ENCODE assay signal across 2 cellular contexts in the genomic region with DNA sequence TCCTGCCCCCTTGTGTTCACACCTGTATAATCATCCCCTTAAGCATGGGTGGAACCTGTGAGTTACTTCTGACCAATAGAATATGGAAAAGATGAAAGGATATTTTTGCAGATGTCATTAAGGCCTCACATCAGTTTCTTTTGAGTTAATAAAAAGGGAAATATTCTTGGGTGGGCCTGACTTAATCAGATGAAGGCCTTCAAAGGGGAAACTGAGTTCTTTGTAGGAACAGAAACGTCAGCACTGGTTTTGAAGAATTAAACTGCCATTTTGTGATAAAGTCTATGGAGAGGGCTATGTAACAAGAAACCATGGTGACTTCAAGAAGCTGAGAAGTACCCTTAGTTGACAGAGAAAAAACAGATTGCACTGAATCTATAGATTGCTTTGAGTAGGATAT.
TF ChIP-seq lines count a peak whose summit lies in the region.

No MANE protein-coding gene starts in this region.

TF ChIP-seq in HepG2, 621 proteins besides CTCF, POLR2A, EP300 and RAD21:
- TF ChIP-seq PPARG (CRISPR knock-in tag; conservative IDR thresholded peaks at IDR 0.05) (no peak), ZNF10 (CRISPR knock-in tag; IDR thresholded peaks at IDR 0.05; ENCODE audit: borderline replicate concordance, low read depth) (no peak)

TF ChIP-seq in H1, 55 proteins besides CTCF, POLR2A, EP300 and RAD21:
- TF ChIP-seq BRCA1 (IDR thresholded peaks at IDR 0.05; ENCODE audit: low read depth, low read length) (no peak), NANOG (IDR thresholded peaks at IDR 0.05; ENCODE audit: insufficient read depth, low read depth, low read length, poor library complexity, severe bottlenecking) (no peak), JUN (IDR thresholded peaks at IDR 0.05; ENCODE audit: low read depth, low read length) (no peak), CEBPB (IDR thresholded peaks at IDR 0.05; ENCODE audit: low read depth, low read length) (no peak), KDM1A (IDR thresholded peaks at IDR 0.05; ENCODE audit: borderline replicate concordance, low read length) (no peak), GABPA (IDR thresholded peaks at IDR 0.05; ENCODE audit: borderline replicate concordance, insufficient read depth, low read length) (no peak), RBBP5 (IDR thresholded peaks at IDR 0.05; ENCODE audit: borderline replicate concordance, low read depth, low read length) (no peak), TBP (IDR thresholded peaks at IDR 0.05; ENCODE audit: low read depth, low read length) (no peak), CTBP2 (IDR thresholded peaks at IDR 0.05; ENCODE audit: borderline replicate concordance, insufficient read depth, insufficient read length, low read length) (no peak), NRF1 (IDR thresholded peaks at IDR 0.05; ENCODE audit: low read depth, low read length) (no peak)
- TF ChIP-seq, protein P1, sequence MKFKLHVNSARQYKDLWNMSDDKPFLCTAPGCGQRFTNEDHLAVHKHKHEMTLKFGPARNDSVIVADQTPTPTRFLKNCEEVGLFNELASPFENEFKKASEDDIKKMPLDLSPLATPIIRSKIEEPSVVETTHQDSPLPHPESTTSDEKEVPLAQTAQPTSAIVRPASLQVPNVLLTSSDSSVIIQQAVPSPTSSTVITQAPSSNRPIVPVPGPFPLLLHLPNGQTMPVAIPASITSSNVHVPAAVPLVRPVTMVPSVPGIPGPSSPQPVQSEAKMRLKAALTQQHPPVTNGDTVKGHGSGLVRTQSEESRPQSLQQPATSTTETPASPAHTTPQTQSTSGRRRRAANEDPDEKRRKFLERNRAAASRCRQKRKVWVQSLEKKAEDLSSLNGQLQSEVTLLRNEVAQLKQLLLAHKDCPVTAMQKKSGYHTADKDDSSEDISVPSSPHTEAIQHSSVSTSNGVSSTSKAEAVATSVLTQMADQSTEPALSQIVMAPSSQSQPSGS (IDR thresholded peaks at IDR 0.05; ENCODE audit: low read length), result no peak
- TF ChIP-seq, protein P2, sequence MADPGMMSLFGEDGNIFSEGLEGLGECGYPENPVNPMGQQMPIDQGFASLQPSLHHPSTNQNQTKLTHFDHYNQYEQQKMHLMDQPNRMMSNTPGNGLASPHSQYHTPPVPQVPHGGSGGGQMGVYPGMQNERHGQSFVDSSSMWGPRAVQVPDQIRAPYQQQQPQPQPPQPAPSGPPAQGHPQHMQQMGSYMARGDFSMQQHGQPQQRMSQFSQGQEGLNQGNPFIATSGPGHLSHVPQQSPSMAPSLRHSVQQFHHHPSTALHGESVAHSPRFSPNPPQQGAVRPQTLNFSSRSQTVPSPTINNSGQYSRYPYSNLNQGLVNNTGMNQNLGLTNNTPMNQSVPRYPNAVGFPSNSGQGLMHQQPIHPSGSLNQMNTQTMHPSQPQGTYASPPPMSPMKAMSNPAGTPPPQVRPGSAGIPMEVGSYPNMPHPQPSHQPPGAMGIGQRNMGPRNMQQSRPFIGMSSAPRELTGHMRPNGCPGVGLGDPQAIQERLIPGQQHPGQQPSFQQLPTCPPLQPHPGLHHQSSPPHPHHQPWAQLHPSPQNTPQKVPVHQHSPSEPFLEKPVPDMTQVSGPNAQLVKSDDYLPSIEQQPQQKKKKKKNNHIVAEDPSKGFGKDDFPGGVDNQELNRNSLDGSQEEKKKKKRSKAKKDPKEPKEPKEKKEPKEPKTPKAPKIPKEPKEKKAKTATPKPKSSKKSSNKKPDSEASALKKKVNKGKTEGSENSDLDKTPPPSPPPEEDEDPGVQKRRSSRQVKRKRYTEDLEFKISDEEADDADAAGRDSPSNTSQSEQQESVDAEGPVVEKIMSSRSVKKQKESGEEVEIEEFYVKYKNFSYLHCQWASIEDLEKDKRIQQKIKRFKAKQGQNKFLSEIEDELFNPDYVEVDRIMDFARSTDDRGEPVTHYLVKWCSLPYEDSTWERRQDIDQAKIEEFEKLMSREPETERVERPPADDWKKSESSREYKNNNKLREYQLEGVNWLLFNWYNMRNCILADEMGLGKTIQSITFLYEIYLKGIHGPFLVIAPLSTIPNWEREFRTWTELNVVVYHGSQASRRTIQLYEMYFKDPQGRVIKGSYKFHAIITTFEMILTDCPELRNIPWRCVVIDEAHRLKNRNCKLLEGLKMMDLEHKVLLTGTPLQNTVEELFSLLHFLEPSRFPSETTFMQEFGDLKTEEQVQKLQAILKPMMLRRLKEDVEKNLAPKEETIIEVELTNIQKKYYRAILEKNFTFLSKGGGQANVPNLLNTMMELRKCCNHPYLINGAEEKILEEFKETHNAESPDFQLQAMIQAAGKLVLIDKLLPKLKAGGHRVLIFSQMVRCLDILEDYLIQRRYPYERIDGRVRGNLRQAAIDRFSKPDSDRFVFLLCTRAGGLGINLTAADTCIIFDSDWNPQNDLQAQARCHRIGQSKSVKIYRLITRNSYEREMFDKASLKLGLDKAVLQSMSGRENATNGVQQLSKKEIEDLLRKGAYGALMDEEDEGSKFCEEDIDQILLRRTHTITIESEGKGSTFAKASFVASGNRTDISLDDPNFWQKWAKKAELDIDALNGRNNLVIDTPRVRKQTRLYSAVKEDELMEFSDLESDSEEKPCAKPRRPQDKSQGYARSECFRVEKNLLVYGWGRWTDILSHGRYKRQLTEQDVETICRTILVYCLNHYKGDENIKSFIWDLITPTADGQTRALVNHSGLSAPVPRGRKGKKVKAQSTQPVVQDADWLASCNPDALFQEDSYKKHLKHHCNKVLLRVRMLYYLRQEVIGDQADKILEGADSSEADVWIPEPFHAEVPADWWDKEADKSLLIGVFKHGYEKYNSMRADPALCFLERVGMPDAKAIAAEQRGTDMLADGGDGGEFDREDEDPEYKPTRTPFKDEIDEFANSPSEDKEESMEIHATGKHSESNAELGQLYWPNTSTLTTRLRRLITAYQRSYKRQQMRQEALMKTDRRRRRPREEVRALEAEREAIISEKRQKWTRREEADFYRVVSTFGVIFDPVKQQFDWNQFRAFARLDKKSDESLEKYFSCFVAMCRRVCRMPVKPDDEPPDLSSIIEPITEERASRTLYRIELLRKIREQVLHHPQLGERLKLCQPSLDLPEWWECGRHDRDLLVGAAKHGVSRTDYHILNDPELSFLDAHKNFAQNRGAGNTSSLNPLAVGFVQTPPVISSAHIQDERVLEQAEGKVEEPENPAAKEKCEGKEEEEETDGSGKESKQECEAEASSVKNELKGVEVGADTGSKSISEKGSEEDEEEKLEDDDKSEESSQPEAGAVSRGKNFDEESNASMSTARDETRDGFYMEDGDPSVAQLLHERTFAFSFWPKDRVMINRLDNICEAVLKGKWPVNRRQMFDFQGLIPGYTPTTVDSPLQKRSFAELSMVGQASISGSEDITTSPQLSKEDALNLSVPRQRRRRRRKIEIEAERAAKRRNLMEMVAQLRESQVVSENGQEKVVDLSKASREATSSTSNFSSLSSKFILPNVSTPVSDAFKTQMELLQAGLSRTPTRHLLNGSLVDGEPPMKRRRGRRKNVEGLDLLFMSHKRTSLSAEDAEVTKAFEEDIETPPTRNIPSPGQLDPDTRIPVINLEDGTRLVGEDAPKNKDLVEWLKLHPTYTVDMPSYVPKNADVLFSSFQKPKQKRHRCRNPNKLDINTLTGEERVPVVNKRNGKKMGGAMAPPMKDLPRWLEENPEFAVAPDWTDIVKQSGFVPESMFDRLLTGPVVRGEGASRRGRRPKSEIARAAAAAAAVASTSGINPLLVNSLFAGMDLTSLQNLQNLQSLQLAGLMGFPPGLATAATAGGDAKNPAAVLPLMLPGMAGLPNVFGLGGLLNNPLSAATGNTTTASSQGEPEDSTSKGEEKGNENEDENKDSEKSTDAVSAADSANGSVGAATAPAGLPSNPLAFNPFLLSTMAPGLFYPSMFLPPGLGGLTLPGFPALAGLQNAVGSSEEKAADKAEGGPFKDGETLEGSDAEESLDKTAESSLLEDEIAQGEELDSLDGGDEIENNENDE (IDR thresholded peaks at IDR 0.05; ENCODE audit: insufficient replicate concordance, low read length), result no peak
TF ChIP-seq in H1: peak in this region for 0.
